Comparison of ENCODE assay signal across 16 cellular contexts in the genomic region with DNA sequence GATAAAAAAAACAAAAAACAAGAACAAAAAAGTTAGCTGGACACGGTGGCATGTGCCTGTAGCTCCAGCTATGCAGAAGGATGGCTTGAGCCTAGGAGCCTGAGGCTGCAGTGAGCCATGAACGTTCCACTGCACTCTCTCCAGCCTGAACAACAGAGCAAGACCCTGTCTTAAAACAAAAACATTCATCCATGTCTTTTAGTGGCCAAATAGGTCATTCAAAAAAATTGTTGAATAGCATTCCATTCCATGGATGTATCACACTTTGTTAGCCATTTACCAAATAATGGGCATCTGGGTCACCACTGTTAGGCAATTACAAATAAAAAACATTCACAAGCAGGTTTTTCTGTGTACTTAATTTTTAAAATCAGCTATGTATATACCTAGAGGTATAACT.
DNase-seq lines count a peak whose midpoint lies in the region; TF ChIP-seq lines count a peak whose summit lies in the region.
"Had no signal": no experiment of that assay in that cellular context is flagged by ENCODE, and none has a peak within 500 bp of the region (broad histone marks: within the 10 kb centered on the region; RNA-seq: fewer than 3 reads in every experiment).

No MANE protein-coding gene starts in this region.

- no peak overlapping the region for H2BK5ac ChIP-seq in neuronal stem cell (ENCODE audit: low read length)

- H3K9ac ChIP-seq in neuronal stem cell (ENCODE audit: low read depth, low read length, poor library complexity): no peak overlapping the region

- no peak overlapping the region for H2AFZ ChIP-seq in neuronal stem cell (ENCODE audit: low read length)

- H3K18ac ChIP-seq in neuronal stem cell (ENCODE audit: low read length): no peak overlapping the region

- no peak overlapping the region for H2BK12ac ChIP-seq in neuronal stem cell (ENCODE audit: low read length)

- H3K4me2 ChIP-seq in neuronal stem cell (ENCODE audit: insufficient read depth, low read length, poor library complexity, severe bottlenecking): no peak overlapping the region
- H3K4me2 ChIP-seq: A549 had no signal

- no peak overlapping the region for H3K23ac ChIP-seq in neuronal stem cell (ENCODE audit: low read depth, low read length, poor library complexity)

- no peak overlapping the region for H3K4ac ChIP-seq in neuronal stem cell (ENCODE audit: low read length)

- no CpG with 5 or more reads among the region's 2 CpGs for WGBS in neuronal stem cell (ENCODE audit: extremely low coverage in 2 of 2, insufficient read length in 2 of 2, insufficient replicate concordance in 1 of 2), 2 donors

- no peaks in the 10 kb centered on the region for H3K4me1 ChIP-seq in neuronal stem cell (ENCODE audit: control insufficient read depth in 2 of 2, insufficient read depth in 1 of 2, low read depth in 1 of 2, low read length in 2 of 2)
- H3K4me1 ChIP-seq: A549 had no signal

- H3K27ac ChIP-seq in neuronal stem cell (replicated peaks; ENCODE audit: low read length): no peak overlapping the region
- H3K27ac ChIP-seq: A549 had no signal

- H3K14ac ChIP-seq in neuronal stem cell (ENCODE audit: low read length): no peak overlapping the region

- H3K4me3 ChIP-seq in neuronal stem cell (ENCODE audit: low read length in 2 of 2): no peak overlapping the region
- H3K4me3 ChIP-seq: A549, K562 had no signal

- DNase-seq in AG20443 (ENCODE audit: low spot score): peak; percentile 60
- peak; percentile 61 for DNase-seq in HFFc6
- peak; percentile 34 for DNase-seq in fibroblast of gingiva (ENCODE audit: low read depth)
- peak; percentile 89 for DNase-seq in renal cortical epithelial cell (ENCODE audit: low read depth)
- no peak for DNase-seq in DMS79 treated with DMSO at 0.1 percent for 48 hours (lab: John Stamatoyannopoulos, UW)
- DNase-seq in neuronal stem cell (ENCODE audit: low spot score): no peak
- no peak for DNase-seq in HuH-7 (ENCODE audit: low spot score)
- DNase-seq: CD8-positive, alpha-beta T cell; MV-4-11; NCI-H1417; NCI-H187 treated with DMSO at 0.1 percent for 48 hours; NCI-H526 treated with DMSO at 0.1 percent for 48 hours; SHP77 had no signal

- H3K79me1 ChIP-seq in neuronal stem cell (ENCODE audit: low read depth, low read length): no peaks in the 10 kb centered on the region

- H3K9me3 Mint-ChIP-seq in HFFc6: no peaks in the 10 kb centered on the region
- H3K9me3 Mint-ChIP-seq: CD8-positive, alpha-beta T cell had no signal

- no peak overlapping the region for H2BK15ac ChIP-seq in neuronal stem cell (ENCODE audit: low read length)

- H3K27ac Mint-ChIP-seq in HFFc6: no peak overlapping the region
- H3K27ac Mint-ChIP-seq: B cell; CD8-positive, alpha-beta T cell had no signal

- no peak overlapping the region for H4K91ac ChIP-seq in neuronal stem cell (ENCODE audit: low read depth, low read length, poor library complexity)

- no peak overlapping the region for H2AK5ac ChIP-seq in neuronal stem cell (ENCODE audit: low read depth, low read length)

- H3K36me3 Mint-ChIP-seq in HFFc6 (ENCODE audit: low read depth): peaks cover 9% of the 10 kb centered on the region; the same call in 1 of the 2 replicates

- H2BK120ac ChIP-seq in neuronal stem cell (ENCODE audit: low read depth, low read length): no peak overlapping the region

- peaks cover 0 to 14% of the 10 kb centered on the region in 2 donors for H3K36me3 ChIP-seq in neuronal stem cell (replicated peaks in 1 of 2; ENCODE audit: control insufficient read depth in 2 of 2, insufficient read depth in 2 of 2, low read length in 2 of 2)

- no peaks in the 10 kb centered on the region for H3K9me3 ChIP-seq in neuronal stem cell (replicated peaks in 1 of 2; ENCODE audit: control insufficient read depth in 2 of 2, insufficient read depth in 1 of 2, low read depth in 1 of 2, low read length in 2 of 2)
- H3K9me3 ChIP-seq: A549 had no signal

- H4K8ac ChIP-seq in neuronal stem cell (ENCODE audit: low read depth, low read length): no peak overlapping the region

- H3K4me1 Mint-ChIP-seq in HFFc6 (ENCODE audit: low read depth): peaks cover 16% of the 10 kb centered on the region; the same call in 1 of the 2 replicates
- H3K4me1 Mint-ChIP-seq: B cell had no signal

- no peaks in the 10 kb centered on the region for H3K27me3 ChIP-seq in neuronal stem cell (ENCODE audit: control insufficient read depth in 3 of 3, insufficient read depth in 3 of 3, low read depth in 1 of 3, low read length in 3 of 3)

- no peak overlapping the region for H3K4me3 Mint-ChIP-seq in HFFc6
- H3K4me3 Mint-ChIP-seq: B cell; CD8-positive, alpha-beta T cell had no signal

- TF ChIP-seq CTCF in HFFc6 (IDR thresholded peaks at IDR 0.05): no peak

- H3K27me3 Mint-ChIP-seq in HFFc6 (ENCODE audit: insufficient read depth): peaks cover 6% of the 10 kb centered on the region
- H3K27me3 Mint-ChIP-seq: B cell had no signal

Comparison
In these comparisons a context has a peak if more than half of its experiments do, and no peak if none do; other contexts are left out.
1. DNase-seq: peak in AG20443 (single experiment), HFFc6 (single experiment), fibroblast of gingiva (single experiment) and renal cortical epithelial cell (single experiment); none in DMS79 treated with DMSO at 0.1 percent for 48 hours (single experiment), neuronal stem cell (single experiment) and HuH-7 (single experiment).